In the genomic region with DNA sequence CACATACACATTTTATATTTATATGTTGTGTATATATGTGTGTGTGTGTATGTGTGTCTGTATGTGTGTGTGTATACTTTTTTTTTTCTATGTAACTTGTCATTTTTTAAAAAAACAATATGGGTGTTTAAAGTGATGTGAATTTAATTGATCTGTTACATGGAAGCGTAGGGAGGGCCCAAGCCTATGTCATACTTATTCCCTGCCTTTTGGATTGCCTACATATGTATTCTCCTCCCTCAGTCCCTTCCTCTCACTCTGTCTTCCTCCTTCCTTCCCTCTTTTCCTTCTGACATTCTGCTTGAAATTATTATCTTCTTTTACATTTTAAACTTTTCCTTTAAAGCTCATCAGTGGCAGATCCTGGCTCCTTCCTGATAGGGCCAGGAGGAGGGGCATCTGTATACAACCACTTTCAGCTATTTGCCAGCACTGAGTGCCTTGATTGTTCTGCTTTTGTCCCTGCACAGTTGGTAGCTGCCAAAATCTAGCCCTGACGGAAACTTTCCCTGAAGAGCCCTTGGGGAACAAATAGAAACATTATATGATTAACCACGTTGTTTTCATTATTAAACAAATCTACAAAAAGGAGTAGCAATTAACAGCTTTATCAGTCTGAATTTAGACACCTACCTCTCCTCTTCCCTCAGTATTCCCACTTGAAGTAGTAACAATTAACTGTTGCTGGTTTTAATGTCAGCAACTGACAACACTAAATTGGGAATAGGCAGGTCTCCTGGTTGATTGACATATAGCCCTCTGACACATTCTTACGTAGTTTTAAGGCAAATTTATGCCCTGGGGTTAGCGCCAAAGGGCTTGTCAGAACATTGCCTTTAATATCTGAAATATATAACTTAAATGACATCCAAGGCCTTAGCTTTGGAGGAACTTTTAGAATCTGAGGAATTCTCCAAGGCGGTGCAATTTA, we compare ENCODE assay signal across 14 cellular contexts. TPM values are rescaled to one million over a fixed set of nuclear protein-coding genes. Genes with fewer than 3 reads are reported as not detected.
DNase-seq lines count a peak whose midpoint lies in the region; ATAC-seq and TF ChIP-seq lines count a peak whose summit lies in the region.
"Had no signal": no experiment of that assay in that cellular context is flagged by ENCODE, and none has a peak within 500 bp of the region (broad histone marks: within the 10 kb centered on the region; RNA-seq: fewer than 3 reads in every experiment).

No MANE protein-coding gene starts in this region.

- no peak for ATAC-seq in HG02938 (IDR thresholded peaks at IDR 0.05; ENCODE audit: unreplicated experiment)
- ATAC-seq: activated CD8-positive, alpha-beta T cell treated with anti-CD3 and anti-CD28 coated beads, Interleukin-2, amount 10 ng/mL, durations not matched to agents 7 days and 5 days; Panc1 had no signal

- H3K36me3 ChIP-seq in SK-N-MC (ENCODE audit: insufficient read depth, low read length), result no peaks in the 10 kb centered on the region
- no peaks in the 10 kb centered on the region for H3K36me3 ChIP-seq in iPS-20b (ENCODE audit: insufficient read depth, low read depth, low read length)
- no peaks in the 10 kb centered on the region for H3K36me3 ChIP-seq in suprapubic skin
- H3K36me3 ChIP-seq: esophagus squamous epithelium had no signal

- DNase-seq in DMS79 treated with DMSO at 0.1 percent for 48 hours (lab: John Stamatoyannopoulos, UW), result peak; percentile 28
- DNase-seq in DMS79 (lab: John Stamatoyannopoulos, UW), result no peak
- DNase-seq in SK-N-MC (ENCODE audit: low read depth, low spot score), result no peak
- peak; percentile 65 for DNase-seq in superior temporal gyrus (ENCODE audit: extremely low spot score)
- DNase-seq in suprapubic skin (ENCODE audit: low spot score in 2 of 2), result no peak
- no peak for DNase-seq in NCI-H82 (lab: John Stamatoyannopoulos, UW)
- DNase-seq: activated CD8-positive, alpha-beta T cell treated with anti-CD3 and anti-CD28 coated beads, Interleukin-2, amount 10 ng/mL, durations not matched to agents 7 days and 5 days; activated naive CD4-positive, alpha-beta T cell; esophagus squamous epithelium had no signal

- H3K27ac ChIP-seq in SK-N-MC (peak overlapping the region; percentile 23; the same call in 1 of the 2 replicates), iPS-20b (ENCODE audit: low read length) (no peak overlapping the region), suprapubic skin (no peak overlapping the region)
- H3K27ac ChIP-seq: 22Rv1, skin epidermis had no signal

- H3K9me3 ChIP-seq in SK-N-MC (ENCODE audit: low read depth, low read length), result no peaks in the 10 kb centered on the region
- peaks cover 10% of the 10 kb centered on the region; the same call in 1 of the 2 replicates for H3K9me3 ChIP-seq in iPS-20b (ENCODE audit: insufficient read depth, low read depth, low read length)
- no peaks in the 10 kb centered on the region for H3K9me3 ChIP-seq in suprapubic skin
- H3K9me3 ChIP-seq: esophagus squamous epithelium had no signal

- 57% methylated on average over 6 of the region's 6 CpGs for WGBS in suprapubic skin

- TF ChIP-seq POLR2A in suprapubic skin (IDR thresholded peaks at IDR 0.05), result no peak

- peaks cover 14% of the 10 kb centered on the region for H3K27me3 ChIP-seq in iPS-20b (ENCODE audit: insufficient read depth, low read length)
- no peaks in the 10 kb centered on the region for H3K27me3 ChIP-seq in suprapubic skin

- no peak for TF ChIP-seq CTCF in suprapubic skin (IDR thresholded peaks at IDR 0.05)

- peaks cover 20% of the 10 kb centered on the region; the same call in 1 of the 2 replicates for H3K4me1 ChIP-seq in iPS-20b (ENCODE audit: insufficient read depth, low read length)
- no peaks in the 10 kb centered on the region for H3K4me1 ChIP-seq in suprapubic skin
- H3K4me1 ChIP-seq: esophagus squamous epithelium had no signal

- H3K9ac ChIP-seq in SK-N-MC (ENCODE audit: insufficient read length), result no peak overlapping the region
- no peak overlapping the region for H3K9ac ChIP-seq in iPS-20b (ENCODE audit: low read depth, low read length)

- TF ChIP-seq EP300 in suprapubic skin (IDR thresholded peaks at IDR 0.05), result no peak

- H3K4me3 ChIP-seq in SK-N-MC (no peak overlapping the region), iPS-20b (ENCODE audit: low read length) (peak overlapping the region; percentile 51; the same call in 1 of the 2 replicates), suprapubic skin (no peak overlapping the region)
- H3K4me3 ChIP-seq: esophagus squamous epithelium, skin epidermis had no signal

RNA-seq across cellular contexts. Expression of a gene that starts 7.1 kb away (rescaled TPM):
- total RNA-seq in suprapubic skin, result 1 to 10 TPM in 2 of 4 donors, under 1 TPM in 2; 0.10 to 2.0 (median 0.70) TPM
- total RNA-seq: activated CD8-positive, alpha-beta T cell treated with anti-CD3 and anti-CD28 coated beads, Interleukin-2, amount 10 ng/mL, durations not matched to agents 7 days and 5 days had no signal

Comparison
In these comparisons a context has a peak if more than half of its experiments do, and no peak if none do; other contexts are left out.
1. DNase-seq: peak in DMS79 treated with DMSO at 0.1 percent for 48 hours (single experiment) and superior temporal gyrus (single experiment); none in DMS79 (single experiment), SK-N-MC (single experiment), suprapubic skin (0 of 2) and NCI-H82 (single experiment).